10 cellular contexts compared by ENCODE assay signal in the genomic region with DNA sequence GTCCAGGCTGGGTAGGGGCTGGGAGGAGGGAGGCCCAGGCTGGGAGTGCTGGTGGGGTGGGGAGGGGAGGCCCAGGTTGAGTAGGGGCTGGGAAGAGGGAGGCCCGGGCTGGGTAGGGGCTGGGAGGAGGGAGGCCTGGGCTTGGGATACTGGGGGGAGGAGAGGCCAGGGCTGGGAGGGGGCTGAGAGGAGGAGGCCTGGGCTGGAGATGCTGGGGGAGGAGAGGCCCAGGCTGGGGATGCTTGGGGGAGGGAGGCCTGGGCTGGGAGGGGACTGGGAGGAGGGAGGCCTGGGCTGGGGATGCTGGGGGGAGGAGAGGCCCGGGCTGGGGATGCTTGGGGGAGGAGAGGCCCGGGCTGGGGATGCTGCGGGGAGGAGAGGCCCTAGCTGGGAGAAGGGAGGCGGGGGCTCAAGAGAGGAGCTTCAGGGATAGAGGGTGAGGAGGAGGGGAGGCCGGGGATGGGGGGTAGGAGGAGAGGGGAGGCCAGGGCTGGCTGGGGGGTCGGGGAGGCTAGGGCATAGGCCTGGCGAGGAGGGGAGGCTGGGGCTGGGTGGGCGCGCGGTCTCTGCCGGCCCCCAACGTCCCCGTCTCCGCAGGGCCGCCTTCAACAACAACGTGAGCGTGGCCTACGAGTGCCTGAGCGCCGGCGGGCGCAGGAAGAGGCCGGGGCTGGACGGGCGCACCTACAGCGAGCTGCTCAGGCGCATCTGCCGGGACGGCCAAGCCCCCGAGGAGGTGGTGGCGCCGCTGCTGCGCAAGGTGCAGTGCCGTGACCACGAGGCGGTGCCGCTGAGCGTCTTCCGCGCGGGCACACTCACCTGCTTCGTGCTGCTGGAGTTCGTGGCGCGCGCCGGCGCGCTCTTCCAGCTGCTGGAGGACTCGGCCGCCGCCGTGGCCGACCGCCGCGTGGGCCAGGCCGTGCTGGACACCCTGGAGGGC. TPM values are rescaled to one million over a fixed set of nuclear protein-coding genes. Genes with fewer than 3 reads are reported as not detected.
DNase-seq lines count a peak whose midpoint lies in the region; ATAC-seq and TF ChIP-seq lines count a peak whose summit lies in the region.
"Had no signal": no experiment of that assay in that cellular context is flagged by ENCODE, and none has a peak within 500 bp of the region (broad histone marks: within the 10 kb centered on the region; RNA-seq: fewer than 3 reads in every experiment).

No MANE protein-coding gene starts in this region.

- no peaks in the 10 kb centered on the region for H3K9me2 ChIP-seq in PC-3 (replicated peaks; ENCODE audit: low read length)

- no peak overlapping the region for H3K27ac ChIP-seq in PC-3 (ENCODE audit: low read length)
- H3K27ac ChIP-seq: coronary artery, neutrophil had no signal

- H3K79me2 ChIP-seq in PC-3 (ENCODE audit: low read length): no peaks in the 10 kb centered on the region

- H2AFZ ChIP-seq in PC-3 (ENCODE audit: low read length): no peak overlapping the region

- TF ChIP-seq CTCF in GM13977 (IDR thresholded peaks at IDR 0.05; ENCODE audit: extremely low read depth, insufficient read depth, missing control alignments) (peak; percentile 32), foreskin fibroblast (IDR thresholded peaks at IDR 0.05; ENCODE audit: low read depth, low read length) (no peak), PC-3 (conservative IDR thresholded peaks at IDR 0.05; ENCODE audit: low read depth, low read length) (no peak)

- no peaks in the 10 kb centered on the region for H3K36me3 ChIP-seq in PC-3 (ENCODE audit: low read depth, low read length)

- no peaks in the 10 kb centered on the region for H3K27me3 ChIP-seq in PC-3 (ENCODE audit: low read length)

- no peak overlapping the region for H3K4me2 ChIP-seq in PC-3 (ENCODE audit: low read length)

- H3K4me3 ChIP-seq in foreskin fibroblast (ENCODE audit: low read depth in 1 of 2, low read length in 2 of 2) (no peak overlapping the region), PC-3 (ENCODE audit: low read length) (no peak overlapping the region)
- H3K4me3 ChIP-seq: coronary artery had no signal

- no peak for ATAC-seq in GM21825 (IDR thresholded peaks at IDR 0.05; ENCODE audit: unreplicated experiment)
- no peak for ATAC-seq in PC-3
- no peak for ATAC-seq in GM18861 (IDR thresholded peaks at IDR 0.05; ENCODE audit: unreplicated experiment)

- no peaks in the 10 kb centered on the region for H3K9me3 ChIP-seq in PC-3 (ENCODE audit: low read length)
- H3K9me3 ChIP-seq: neutrophil had no signal

- no TSS peak for BruUV-seq in PC-3 (replicated peaks; lab: Mats Ljungman, UMichigan)

- CTCF ChIA-PET in PC-3 (lab: Charles Lee): no interaction called here

- in situ Hi-C loops in GM13977 (cut with MboI; ENCODE audit: low pct_unique_long_range_greater_than_20kb, low sequenced_read_pairs, unreplicated experiment): no loop called here

- H4K20me1 ChIP-seq in PC-3 (ENCODE audit: low read length): no peaks in the 10 kb centered on the region

- POLR2A ChIA-PET in PC-3 (lab: Charles Lee; ENCODE audit: unreplicated experiment): no interaction called here

- intact Hi-C loops in PC-3 (cut with micrococcal nuclease): no loop called here

- no peak overlapping the region for H3K9ac ChIP-seq in PC-3 (ENCODE audit: low read length)

- H3F3A ChIP-seq in PC-3 (ENCODE audit: low read length, unreplicated experiment): no peaks in the 10 kb centered on the region

- no peaks in the 10 kb centered on the region for H3K4me1 ChIP-seq in PC-3 (ENCODE audit: insufficient read depth, low read length)

- peak; percentile 66 for DNase-seq in GM13977 (ENCODE audit: low spot score)
- peak; percentile 73 for DNase-seq in activated CD8-positive, alpha-beta memory T cell treated with anti-CD3 and anti-CD28 coated beads, Interleukin-2, amount 50 U/mL, for 4 hours
- peak; percentile 50 to 75 for DNase-seq in foreskin fibroblast
- peak; percentile 69 for DNase-seq in stimulated activated CD4-positive, alpha-beta T cell treated with anti-CD3 and anti-CD28 coated beads, Interleukin-15, amount 100 ng/mL, for 24 hours
- DNase-seq in PC-3: no peak
- no peak for DNase-seq in NCI-H446 (lab: John Stamatoyannopoulos, UW)

RNA-seq across cellular contexts. Expression of gene TPGS1, which starts 11.3 kb away (rescaled TPM):
- 28.5 and 44.0 TPM in 2 replicates for total RNA-seq in PC-3 (2014; rRNA removed)

RNA-seq across cellular contexts. Expression of gene CDC34, which starts 13.0 kb away (rescaled TPM):
- total RNA-seq in PC-3 (2014; rRNA removed): 119 and 152 TPM in 2 replicates

RNA-seq across cellular contexts. Expression of gene MADCAM1, which starts 22.3 kb away (rescaled TPM):
- total RNA-seq in PC-3 (2014; rRNA removed): 0.11 and 0.17 TPM in 2 replicates

RNA-seq across cellular contexts. Expression of gene GZMM, which starts 25.3 kb away (rescaled TPM):
- total RNA-seq in PC-3 (2014; rRNA removed): 0.35 TPM in 1 of 2 replicates, not detected in the other

RNA-seq across cellular contexts. Expression of gene BSG, which starts 53.8 kb away (rescaled TPM):
- total RNA-seq in PC-3 (2014; rRNA removed): 458 and 514 TPM in 2 replicates

Comparison
In these comparisons a context has a peak if more than half of its experiments do, and no peak if none do; other contexts are left out.
1. DNase-seq: peak in GM13977 (single experiment), activated CD8-positive, alpha-beta memory T cell treated with anti-CD3 and anti-CD28 coated beads, Interleukin-2, amount 50 U/mL, for 4 hours (single experiment), foreskin fibroblast (2 of 2) and stimulated activated CD4-positive, alpha-beta T cell treated with anti-CD3 and anti-CD28 coated beads, Interleukin-15, amount 100 ng/mL, for 24 hours (single experiment); none in PC-3 (single experiment) and NCI-H446 (0 of 2).